Comparison of ENCODE assay signal across 1 cellular context in the genomic region with DNA sequence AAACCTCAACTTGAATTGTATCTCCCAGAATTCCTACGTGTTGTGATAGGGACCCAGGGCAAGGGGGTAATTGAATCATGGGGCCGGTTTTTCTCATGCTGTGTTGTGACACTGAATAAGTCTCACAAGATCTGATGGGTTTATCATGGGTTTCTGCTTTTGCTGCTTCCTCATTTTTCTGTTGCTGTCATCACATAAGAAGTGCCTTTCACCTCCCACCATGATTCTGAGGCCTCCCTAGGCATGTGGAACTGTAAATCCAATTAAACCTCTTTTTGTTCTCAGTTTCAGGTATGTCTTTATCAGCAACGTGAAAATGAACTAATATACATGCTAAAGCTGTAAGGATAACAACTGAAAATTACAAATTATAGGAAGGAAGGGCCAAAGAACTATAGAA.
TF ChIP-seq lines count a peak whose summit lies in the region.

No MANE protein-coding gene starts in this region.

TF ChIP-seq in GM23338, 12 proteins besides CTCF, POLR2A, EP300 and RAD21 (continued from another document):
- no peak for TF ChIP-seq POLR2AphosphoS5 (IDR thresholded peaks at IDR 0.05; ENCODE audit: low read depth)
- no peak for TF ChIP-seq EZH2phosphoT487 (IDR thresholded peaks at IDR 0.05; ENCODE audit: unreplicated experiment)
- TF ChIP-seq JUNB (IDR thresholded peaks at IDR 0.05; ENCODE audit: unreplicated experiment), result no peak
- TF ChIP-seq, protein P1, sequence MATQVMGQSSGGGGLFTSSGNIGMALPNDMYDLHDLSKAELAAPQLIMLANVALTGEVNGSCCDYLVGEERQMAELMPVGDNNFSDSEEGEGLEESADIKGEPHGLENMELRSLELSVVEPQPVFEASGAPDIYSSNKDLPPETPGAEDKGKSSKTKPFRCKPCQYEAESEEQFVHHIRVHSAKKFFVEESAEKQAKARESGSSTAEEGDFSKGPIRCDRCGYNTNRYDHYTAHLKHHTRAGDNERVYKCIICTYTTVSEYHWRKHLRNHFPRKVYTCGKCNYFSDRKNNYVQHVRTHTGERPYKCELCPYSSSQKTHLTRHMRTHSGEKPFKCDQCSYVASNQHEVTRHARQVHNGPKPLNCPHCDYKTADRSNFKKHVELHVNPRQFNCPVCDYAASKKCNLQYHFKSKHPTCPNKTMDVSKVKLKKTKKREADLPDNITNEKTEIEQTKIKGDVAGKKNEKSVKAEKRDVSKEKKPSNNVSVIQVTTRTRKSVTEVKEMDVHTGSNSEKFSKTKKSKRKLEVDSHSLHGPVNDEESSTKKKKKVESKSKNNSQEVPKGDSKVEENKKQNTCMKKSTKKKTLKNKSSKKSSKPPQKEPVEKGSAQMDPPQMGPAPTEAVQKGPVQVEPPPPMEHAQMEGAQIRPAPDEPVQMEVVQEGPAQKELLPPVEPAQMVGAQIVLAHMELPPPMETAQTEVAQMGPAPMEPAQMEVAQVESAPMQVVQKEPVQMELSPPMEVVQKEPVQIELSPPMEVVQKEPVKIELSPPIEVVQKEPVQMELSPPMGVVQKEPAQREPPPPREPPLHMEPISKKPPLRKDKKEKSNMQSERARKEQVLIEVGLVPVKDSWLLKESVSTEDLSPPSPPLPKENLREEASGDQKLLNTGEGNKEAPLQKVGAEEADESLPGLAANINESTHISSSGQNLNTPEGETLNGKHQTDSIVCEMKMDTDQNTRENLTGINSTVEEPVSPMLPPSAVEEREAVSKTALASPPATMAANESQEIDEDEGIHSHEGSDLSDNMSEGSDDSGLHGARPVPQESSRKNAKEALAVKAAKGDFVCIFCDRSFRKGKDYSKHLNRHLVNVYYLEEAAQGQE (IDR thresholded peaks at IDR 0.05; ENCODE audit: unreplicated experiment), result no peak
- TF ChIP-seq, protein P2, sequence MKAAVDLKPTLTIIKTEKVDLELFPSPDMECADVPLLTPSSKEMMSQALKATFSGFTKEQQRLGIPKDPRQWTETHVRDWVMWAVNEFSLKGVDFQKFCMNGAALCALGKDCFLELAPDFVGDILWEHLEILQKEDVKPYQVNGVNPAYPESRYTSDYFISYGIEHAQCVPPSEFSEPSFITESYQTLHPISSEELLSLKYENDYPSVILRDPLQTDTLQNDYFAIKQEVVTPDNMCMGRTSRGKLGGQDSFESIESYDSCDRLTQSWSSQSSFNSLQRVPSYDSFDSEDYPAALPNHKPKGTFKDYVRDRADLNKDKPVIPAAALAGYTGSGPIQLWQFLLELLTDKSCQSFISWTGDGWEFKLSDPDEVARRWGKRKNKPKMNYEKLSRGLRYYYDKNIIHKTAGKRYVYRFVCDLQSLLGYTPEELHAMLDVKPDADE (IDR thresholded peaks at IDR 0.05), result no peak
- TF ChIP-seq EZH2 (IDR thresholded peaks at IDR 0.05; ENCODE audit: low read depth, unreplicated experiment), result no peak
- no peak for TF ChIP-seq ZNF331 (CRISPR knock-in tag; IDR thresholded peaks at IDR 0.05; ENCODE audit: low read depth)
- TF ChIP-seq STAT1 (IDR thresholded peaks at IDR 0.05; ENCODE audit: unreplicated experiment), result no peak
- no peak for TF ChIP-seq NANOG (IDR thresholded peaks at IDR 0.05; ENCODE audit: borderline replicate concordance)
